In genomic region chr9:4943346-4943745, GRCh38 we compare ENCODE assay signal across 22 cellular contexts. TPM values are rescaled to one million over a fixed set of nuclear protein-coding genes. Genes with fewer than 3 reads are reported as not detected.
A peak's percentile ranks its signal among the peaks of the same experiment; 100 is the strongest.
DNase-seq lines count a peak whose midpoint lies in the region; ATAC-seq and TF ChIP-seq lines count a peak whose summit lies in the region.
"Had no signal": no experiment of that assay in that cellular context is flagged by ENCODE, and none has a peak within 500 bp of the region (broad histone marks: within the 10 kb centered on the region; RNA-seq: fewer than 3 reads in every experiment).

No MANE protein-coding gene starts in this region.

- intact Hi-C loops in activated CD4-positive, alpha-beta memory T cell treated with anti-CD3 and anti-CD28 coated beads for 36 hours (cut with micrococcal nuclease), result no loop called here
- intact Hi-C loops in left ventricle myocardium superior (cut with micrococcal nuclease), result no loop called here

- peak; percentile 74 for ATAC-seq in left ventricle myocardium superior
- no peak for ATAC-seq in GM18861 (IDR thresholded peaks at IDR 0.05; ENCODE audit: unreplicated experiment)
- ATAC-seq: Panc1 had no signal

- H3K36me3 ChIP-seq in right atrium auricular region, result no peaks in the 10 kb centered on the region
- H3K36me3 ChIP-seq in neutrophil, result no peaks in the 10 kb centered on the region
- H3K36me3 ChIP-seq: BE2C had no signal

- H3K27ac Mint-ChIP-seq in activated CD4-positive, alpha-beta memory T cell treated with anti-CD3 and anti-CD28 coated beads for 36 hours, result peak overlapping the region; percentile 24
- H3K27ac Mint-ChIP-seq in activated CD4-positive, alpha-beta memory T cell treated with anti-CD3 and anti-CD28 coated beads, Interleukin-2, amount 10 ng/mL, durations not matched to agents 7 days and 5 days, result no peak overlapping the region
- no peak overlapping the region for H3K27ac Mint-ChIP-seq in progenitor cell of endocrine pancreas

- H3K4me1 ChIP-seq in right atrium auricular region (peaks cover 0 to 9% of the 10 kb centered on the region in 2 donors), neutrophil (ENCODE audit: control insufficient read depth in 1 of 2, insufficient read depth in 1 of 2, low read depth in 1 of 2, low read length in 1 of 2) (peaks cover 55 to 62% of the 10 kb centered on the region in 2 experiments)
- H3K4me1 ChIP-seq: BE2C had no signal

- no peaks in the 10 kb centered on the region for H3K9me3 ChIP-seq in right atrium auricular region
- no peaks in the 10 kb centered on the region for H3K9me3 ChIP-seq in neutrophil
- H3K9me3 ChIP-seq: BE2C had no signal

- no peaks in the 10 kb centered on the region for H3K27me3 ChIP-seq in right atrium auricular region
- no peaks in the 10 kb centered on the region for H3K27me3 ChIP-seq in neutrophil
- H3K27me3 ChIP-seq: BE2C had no signal

- POLR2A ChIA-PET in activated CD4-positive, alpha-beta memory T cell treated with anti-CD3 and anti-CD28 coated beads for 36 hours (lab: Charles Lee), result no interaction called here
- POLR2A ChIA-PET in activated CD4-positive, alpha-beta memory T cell treated with anti-CD3 and anti-CD28 coated beads, Interleukin-2, amount 10 ng/mL, durations not matched to agents 7 days and 5 days (lab: Charles Lee), result interaction anchor here (3.2 kb wide), 1 partner anchor 42 kb away, joined by 21 read pairs; the partner anchor contains the start of gene JAK2

- peaks cover 59% of the 10 kb centered on the region for H3K4me1 Mint-ChIP-seq in activated CD4-positive, alpha-beta memory T cell treated with anti-CD3 and anti-CD28 coated beads for 36 hours (ENCODE audit: low read depth)
- peaks cover 54% of the 10 kb centered on the region for H3K4me1 Mint-ChIP-seq in activated CD4-positive, alpha-beta memory T cell treated with anti-CD3 and anti-CD28 coated beads, Interleukin-2, amount 10 ng/mL, durations not matched to agents 7 days and 5 days
- peaks cover 6% of the 10 kb centered on the region for H3K4me1 Mint-ChIP-seq in progenitor cell of endocrine pancreas (ENCODE audit: low read depth)

- TF ChIP-seq CTCF in right atrium auricular region (IDR thresholded peaks at IDR 0.05), result no peak
- no peak for TF ChIP-seq CTCF in neutrophil (IDR thresholded peaks at IDR 0.05)
- no peak for TF ChIP-seq CTCF in progenitor cell of endocrine pancreas (IDR thresholded peaks at IDR 0.05; ENCODE audit: unreplicated experiment)

- H3K4me3 ChIP-seq in right atrium auricular region (no peak overlapping the region), neutrophil (ENCODE audit: low read depth in 1 of 2, low read length in 1 of 2) (no peak overlapping the region)
- H3K4me3 ChIP-seq: GM23248 had no signal

- no peaks in the 10 kb centered on the region for H3K27me3 Mint-ChIP-seq in activated CD4-positive, alpha-beta memory T cell treated with anti-CD3 and anti-CD28 coated beads for 36 hours
- no peaks in the 10 kb centered on the region for H3K27me3 Mint-ChIP-seq in activated CD4-positive, alpha-beta memory T cell treated with anti-CD3 and anti-CD28 coated beads, Interleukin-2, amount 10 ng/mL, durations not matched to agents 7 days and 5 days
- H3K27me3 Mint-ChIP-seq in progenitor cell of endocrine pancreas, result no peaks in the 10 kb centered on the region

- peaks cover 2% of the 10 kb centered on the region for H3K36me3 Mint-ChIP-seq in activated CD4-positive, alpha-beta memory T cell treated with anti-CD3 and anti-CD28 coated beads for 36 hours
- peaks cover 10% of the 10 kb centered on the region for H3K36me3 Mint-ChIP-seq in activated CD4-positive, alpha-beta memory T cell treated with anti-CD3 and anti-CD28 coated beads, Interleukin-2, amount 10 ng/mL, durations not matched to agents 7 days and 5 days (ENCODE audit: low read depth)
- H3K36me3 Mint-ChIP-seq in progenitor cell of endocrine pancreas (ENCODE audit: insufficient read depth), result no peaks in the 10 kb centered on the region

- no peak overlapping the region for H3K4me3 Mint-ChIP-seq in activated CD4-positive, alpha-beta memory T cell treated with anti-CD3 and anti-CD28 coated beads for 36 hours
- no peak overlapping the region for H3K4me3 Mint-ChIP-seq in activated CD4-positive, alpha-beta memory T cell treated with anti-CD3 and anti-CD28 coated beads, Interleukin-2, amount 10 ng/mL, durations not matched to agents 7 days and 5 days
- H3K4me3 Mint-ChIP-seq in progenitor cell of endocrine pancreas (ENCODE audit: low read depth), result no peak overlapping the region

- CTCF ChIA-PET in activated CD4-positive, alpha-beta memory T cell treated with anti-CD3 and anti-CD28 coated beads for 36 hours (lab: Charles Lee), result interaction anchor here (1.0 kb wide), 1 partner anchor 18 kb away, joined by 3 read pairs; no protein-coding TSS in a partner anchor
- CTCF ChIA-PET in activated CD4-positive, alpha-beta memory T cell treated with anti-CD3 and anti-CD28 coated beads, Interleukin-2, amount 10 ng/mL, durations not matched to agents 7 days and 5 days (lab: Charles Lee), result interaction anchor here (0.6 kb wide), 1 partner anchor 233 kb away, joined by 3 read pairs; no protein-coding TSS in a partner anchor

- DNase-seq in activated CD4-positive, alpha-beta memory T cell treated with anti-CD3 and anti-CD28 coated beads for 36 hours, result no peak
- no peak for DNase-seq in activated CD4-positive, alpha-beta memory T cell treated with anti-CD3 and anti-CD28 coated beads, Interleukin-2, amount 10 ng/mL, durations not matched to agents 7 days and 5 days
- no peak for DNase-seq in left ventricle myocardium superior
- DNase-seq in right atrium auricular region (ENCODE audit: low spot score), result no peak
- no peak for DNase-seq in progenitor cell of endocrine pancreas (ENCODE audit: low spot score, unreplicated experiment)
- DNase-seq in middle frontal gyrus (ENCODE audit: extremely low spot score, low spot score), result no peak
- DNase-seq: 8988T, ACHN, BE2C, Calu3, GF-D8, GM23248, H7, NCI-H1048, NCI-H1694 treated with DMSO at 0.1 percent for 48 hours, NCI-H2081, NCI-H2227 treated with DMSO at 0.1 percent for 48 hours, NCI-H526 treated with DMSO at 0.1 percent for 48 hours had no signal

- H3K27ac ChIP-seq in right atrium auricular region, result no peak overlapping the region
- H3K27ac ChIP-seq in neutrophil, result peak overlapping the region; percentile 84
- H3K27ac ChIP-seq: GM23248, RWPE1 had no signal

- H3K9me3 Mint-ChIP-seq in activated CD4-positive, alpha-beta memory T cell treated with anti-CD3 and anti-CD28 coated beads for 36 hours, result peaks cover 3% of the 10 kb centered on the region
- peaks cover 8% of the 10 kb centered on the region for H3K9me3 Mint-ChIP-seq in activated CD4-positive, alpha-beta memory T cell treated with anti-CD3 and anti-CD28 coated beads, Interleukin-2, amount 10 ng/mL, durations not matched to agents 7 days and 5 days
- H3K9me3 Mint-ChIP-seq in progenitor cell of endocrine pancreas (ENCODE audit: low read depth), result no peaks in the 10 kb centered on the region

RNA-seq across cellular contexts. Expression of gene JAK2, which starts 41.7 kb away (rescaled TPM):
- total RNA-seq in activated CD4-positive, alpha-beta memory T cell treated with anti-CD3 and anti-CD28 coated beads for 36 hours, result 10 to 100 TPM; 23.2 to 25.5 TPM
- 10 to 100 TPM; 27.2 to 30.0 TPM for total RNA-seq in activated CD4-positive, alpha-beta memory T cell treated with anti-CD3 and anti-CD28 coated beads, Interleukin-2, amount 10 ng/mL, durations not matched to agents 7 days and 5 days
- total RNA-seq in left ventricle myocardium superior, result 21.5 TPM
- total RNA-seq in right atrium auricular region, result 10 to 100 TPM in 1 of 2 donors, 1 to 10 TPM in 1; 7.6 to 21.6 TPM
- 5.1 and 6.0 TPM in 2 replicates for total RNA-seq in progenitor cell of endocrine pancreas
